1 cellular context compared by ENCODE assay signal in genomic region chr5:134511796-134512660, GRCh38.
A peak's percentile ranks its signal among the peaks of the same experiment; 100 is the strongest.
TF ChIP-seq lines count a peak whose summit lies in the region.

No MANE protein-coding gene starts in this region.

TF ChIP-seq in HepG2, 621 proteins besides CTCF, POLR2A, EP300 and RAD21 (continued from another document and continues in another):
- no peak for TF ChIP-seq FOXO4 (CRISPR knock-in tag; conservative IDR thresholded peaks at IDR 0.05)
- TF ChIP-seq NFATC3 (CRISPR knock-in tag; IDR thresholded peaks at IDR 0.05), result no peak
- no peak for TF ChIP-seq PAX8 (CRISPR knock-in tag; IDR thresholded peaks at IDR 0.05; ENCODE audit: borderline replicate concordance)
- no peak for TF ChIP-seq ZNF235 (CRISPR knock-in tag; IDR thresholded peaks at IDR 0.05; ENCODE audit: borderline replicate concordance)
- no peak for TF ChIP-seq ZNF639 (CRISPR knock-in tag; conservative IDR thresholded peaks at IDR 0.05)
- TF ChIP-seq ATF7-NPFF (CRISPR knock-in tag; IDR thresholded peaks at IDR 0.05; ENCODE audit: low read depth), result no peak
- no peak for TF ChIP-seq IRF2 (CRISPR knock-in tag; IDR thresholded peaks at IDR 0.05)
- TF ChIP-seq IKZF5 (CRISPR knock-in tag; IDR thresholded peaks at IDR 0.05), result peak; percentile 66
- TF ChIP-seq ZNF136 (CRISPR knock-in tag; IDR thresholded peaks at IDR 0.05; ENCODE audit: low read depth), result no peak
- no peak for TF ChIP-seq RFX3 (CRISPR knock-in tag; IDR thresholded peaks at IDR 0.05)
- TF ChIP-seq ZNF256 (CRISPR knock-in tag; conservative IDR thresholded peaks at IDR 0.05), result no peak
- TF ChIP-seq HNRNPLL (IDR thresholded peaks at IDR 0.05; ENCODE audit: low read depth, low read length, poor library complexity, severe bottlenecking), result no peak
- 0 out of 2 replicates have a peak, but pooled peaks have one; percentile 53 for TF ChIP-seq ZNF512 (CRISPR knock-in tag; IDR thresholded peaks at IDR 0.05)
- TF ChIP-seq TSC22D2 (CRISPR knock-in tag; IDR thresholded peaks at IDR 0.05; ENCODE audit: borderline replicate concordance), result 0 out of 2 replicates have a peak, but pooled peaks have one; percentile 21
- 0 out of 2 replicates have a peak, but pooled peaks have one; percentile 14 for TF ChIP-seq FOXP4 (CRISPR knock-in tag; IDR thresholded peaks at IDR 0.05)
- no peak for TF ChIP-seq MED8 (CRISPR knock-in tag; IDR thresholded peaks at IDR 0.05; ENCODE audit: insufficient replicate concordance)
- no peak for TF ChIP-seq XRCC5 (optimal IDR thresholded peaks at IDR 0.05; ENCODE audit: low read length)
- no peak for TF ChIP-seq ZNF672 (CRISPR knock-in tag; IDR thresholded peaks at IDR 0.05)
- no peak for TF ChIP-seq E2F1 (CRISPR knock-in tag; IDR thresholded peaks at IDR 0.05)
- TF ChIP-seq ZNF761 (CRISPR knock-in tag; conservative IDR thresholded peaks at IDR 0.05), result no peak
- TF ChIP-seq ATF7 (IDR thresholded peaks at IDR 0.05), result no peak
- no peak for TF ChIP-seq ATF7 (CRISPR knock-in tag; IDR thresholded peaks at IDR 0.05)
- 0 out of 2 replicates have a peak, but pooled peaks have one; percentile 31 for TF ChIP-seq ZNF503 (CRISPR knock-in tag; IDR thresholded peaks at IDR 0.05)
- peak; percentile 36; the same call in 1 of the 2 replicates for TF ChIP-seq YEATS2 (CRISPR knock-in tag; IDR thresholded peaks at IDR 0.05; ENCODE audit: borderline replicate concordance)
- TF ChIP-seq ZNF225 (CRISPR knock-in tag; IDR thresholded peaks at IDR 0.05), result peak; percentile 63; the same call in 1 of the 2 replicates
- no peak for TF ChIP-seq MXD4 (CRISPR knock-in tag; IDR thresholded peaks at IDR 0.05)
- TF ChIP-seq ZSCAN30 (CRISPR knock-in tag; IDR thresholded peaks at IDR 0.05), result no peak
- TF ChIP-seq MATR3 (CRISPR knock-in tag; IDR thresholded peaks at IDR 0.05), result no peak
- no peak for TF ChIP-seq ZNF230 (CRISPR knock-in tag; IDR thresholded peaks at IDR 0.05)
- no peak for TF ChIP-seq PAWR (CRISPR knock-in tag; IDR thresholded peaks at IDR 0.05; ENCODE audit: borderline replicate concordance)
- TF ChIP-seq MTA3 (CRISPR knock-in tag; IDR thresholded peaks at IDR 0.05), result no peak
- no peak for TF ChIP-seq ZFP90 (CRISPR knock-in tag; IDR thresholded peaks at IDR 0.05; ENCODE audit: borderline replicate concordance)
- TF ChIP-seq ZNF574 (CRISPR knock-in tag; IDR thresholded peaks at IDR 0.05), result peak; percentile 80
- TF ChIP-seq ZNF616 (CRISPR knock-in tag; IDR thresholded peaks at IDR 0.05; ENCODE audit: low read depth), result no peak
- TF ChIP-seq CREB1 (IDR thresholded peaks at IDR 0.05), result no peak
- TF ChIP-seq CREB1 (CRISPR knock-in tag; IDR thresholded peaks at IDR 0.05), result no peak
- TF ChIP-seq PLRG1 (conservative IDR thresholded peaks at IDR 0.05), result no peak
- TF ChIP-seq PAF1 (CRISPR knock-in tag; IDR thresholded peaks at IDR 0.05), result no peak
- TF ChIP-seq ARID4A (CRISPR knock-in tag; IDR thresholded peaks at IDR 0.05; ENCODE audit: borderline replicate concordance), result peak; percentile 48; the same call in 1 of the 2 replicates
- no peak for TF ChIP-seq TRAFD1 (CRISPR knock-in tag; IDR thresholded peaks at IDR 0.05; ENCODE audit: borderline replicate concordance)
- TF ChIP-seq FOXO1 (CRISPR knock-in tag; IDR thresholded peaks at IDR 0.05), result no peak
- TF ChIP-seq TBX3 (IDR thresholded peaks at IDR 0.05; ENCODE audit: borderline replicate concordance), result no peak
- TF ChIP-seq YY1 (IDR thresholded peaks at IDR 0.05; ENCODE audit: insufficient read depth, insufficient replicate concordance, low read depth, low read length), result no peak
- TF ChIP-seq HDAC1 (CRISPR knock-in tag; IDR thresholded peaks at IDR 0.05), result no peak
- TF ChIP-seq ZNF652 (CRISPR knock-in tag; IDR thresholded peaks at IDR 0.05; ENCODE audit: borderline replicate concordance, low read depth), result 0 out of 2 replicates have a peak, but pooled peaks have one; percentile 16
